23 cellular contexts compared by ENCODE assay signal in the genomic region with DNA sequence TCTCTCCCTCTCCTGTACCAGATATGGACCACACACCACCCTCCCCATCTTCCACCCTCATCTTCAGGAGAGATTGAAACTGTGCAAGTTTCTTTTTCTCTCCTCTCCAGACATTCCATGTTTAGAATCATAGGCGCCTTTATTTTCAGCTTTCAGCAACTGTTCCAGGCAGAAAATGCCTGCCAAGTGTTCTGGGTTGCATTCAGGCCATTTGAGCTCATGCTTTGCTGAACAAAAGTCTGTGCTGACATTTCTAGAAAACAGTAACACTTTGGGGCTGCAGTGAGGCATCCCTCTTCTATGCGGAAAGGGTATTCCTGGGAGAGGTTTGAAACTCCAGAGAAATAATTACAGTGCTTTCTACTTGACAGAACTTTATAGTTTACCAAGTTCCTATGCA.
"Had no signal": no experiment of that assay in that cellular context is flagged by ENCODE, and none has a peak within 500 bp of the region (broad histone marks: within the 10 kb centered on the region; RNA-seq: fewer than 3 reads in every experiment).

No MANE protein-coding gene starts in this region.

- H3K27me3 Mint-ChIP-seq: stimulated activated naive CD8-positive, alpha-beta T cell treated with anti-CD3 and anti-CD28 coated beads, Interleukin-15, Interleukin-2, amounts not matched to agents 100 ng/mL and 50 ng/mL, for 24 hours had no signal

- H3K4me3 ChIP-seq: ascending aorta, hepatocyte, left ventricle myocardium inferior, suprapubic skin, tibial nerve, uterus had no signal

- H3K27ac Mint-ChIP-seq: activated naive CD4-positive, alpha-beta T cell treated with anti-CD3 and anti-CD28 coated beads, Interleukin-2, amount 50 U/mL, for 72 hours; immature natural killer cell; mesothelial cell of epicardium; stimulated activated naive CD8-positive, alpha-beta T cell treated with anti-CD3 and anti-CD28 coated beads, Interleukin-15, Interleukin-2, amounts not matched to agents 100 ng/mL and 50 ng/mL, for 24 hours; WTC11 had no signal

- H3K9me3 Mint-ChIP-seq: activated naive CD4-positive, alpha-beta T cell treated with anti-CD3 and anti-CD28 coated beads, Interleukin-2, amount 50 U/mL, for 72 hours; neural crest cell; stimulated activated naive CD8-positive, alpha-beta T cell treated with anti-CD3 and anti-CD28 coated beads, Interleukin-15, Interleukin-2, amounts not matched to agents 100 ng/mL and 50 ng/mL, for 24 hours; WTC11 had no signal

- H3K36me3 Mint-ChIP-seq: activated naive CD4-positive, alpha-beta T cell treated with anti-CD3 and anti-CD28 coated beads, Interleukin-2, amount 50 U/mL, for 72 hours; immature natural killer cell; mesothelial cell of epicardium; WTC11 had no signal

- H3K4me1 ChIP-seq: ascending aorta, foreskin keratinocyte, left ventricle myocardium inferior, suprapubic skin, tibial nerve had no signal

- ATAC-seq: activated naive CD4-positive, alpha-beta T cell treated with anti-CD3 and anti-CD28 coated beads, Interleukin-2, amount 50 U/mL, for 72 hours; foreskin keratinocyte; WTC11 had no signal

- H3K36me3 ChIP-seq: ascending aorta, left ventricle myocardium inferior, suprapubic skin, tibial nerve, uterus had no signal

- H3K4me1 Mint-ChIP-seq: immature natural killer cell, mesothelial cell of epicardium, neural crest cell, WTC11 had no signal

- H3K4me3 Mint-ChIP-seq: immature natural killer cell; mesothelial cell of epicardium; neural crest cell; stimulated activated naive CD8-positive, alpha-beta T cell treated with anti-CD3 and anti-CD28 coated beads, Interleukin-15, Interleukin-2, amounts not matched to agents 100 ng/mL and 50 ng/mL, for 24 hours; WTC11 had no signal

- H3K27me3 ChIP-seq: ascending aorta, foreskin keratinocyte, hepatocyte, suprapubic skin, tibial nerve, uterus had no signal

- H3K27ac ChIP-seq: foreskin keratinocyte, hepatocyte, left ventricle myocardium inferior, suprapubic skin, tibial nerve had no signal

- DNase-seq: activated gamma-delta T cell treated with Interleukin-2 at 50 U/mL for 16 hours; activated T-cell treated with anti-CD3 and anti-CD28 coated beads, Interleukin-2, amount 50 U/mL, for 1 hour; cerebellar nuclear complex; cortex of kidney; effector CD4-positive, alpha-beta T cell; foreskin keratinocyte; immature natural killer cell; kidney glomerular epithelial cell; left ventricle myocardium inferior; retina; stimulated activated CD4-positive, alpha-beta T cell treated with anti-CD3 and anti-CD28 coated beads, Interleukin-12 subunit alpha, Interleukin-12 subunit beta, amount 100 ng/mL, for 4 hours; stimulated activated CD4-positive, alpha-beta T cell treated with anti-CD3 and anti-CD28 coated beads, Interleukin-4, amount 100 ng/mL, for 4 hours; T-helper 1 cell had no signal
